In genomic region chr2:207257291-207258190, GRCh38 we compare ENCODE assay signal across 11 cellular contexts.
DNase-seq lines count a peak whose midpoint lies in the region; ATAC-seq and TF ChIP-seq lines count a peak whose summit lies in the region.
"Had no signal": no experiment of that assay in that cellular context is flagged by ENCODE, and none has a peak within 500 bp of the region (broad histone marks: within the 10 kb centered on the region; RNA-seq: fewer than 3 reads in every experiment).

No MANE protein-coding gene starts in this region.

- no peak overlapping the region for H3K4me3 ChIP-seq in hepatocyte
- H3K4me3 ChIP-seq: gastrocnemius medialis had no signal

- H3K9me2 ChIP-seq in hepatocyte (replicated peaks; ENCODE audit: insufficient read depth) = no peaks in the 10 kb centered on the region

- H2AFZ ChIP-seq in hepatocyte = no peak overlapping the region

- DNase-seq in DMS153 (lab: John Stamatoyannopoulos, UW) (peak; percentile 56), DMS153 treated with DMSO at 0.1 percent for 48 hours (lab: John Stamatoyannopoulos, UW; ENCODE audit: unreplicated experiment) (no peak), hepatocyte (ENCODE audit: low spot score) (no peak), superior temporal gyrus (ENCODE audit: extremely low spot score) (peak; percentile 33)
- DNase-seq in activated T-cell treated with anti-CD3 and anti-CD28 coated beads, Interleukin-2, amount 50 U/mL, for 1 hour = no peak
- DNase-seq: activated CD8-positive, alpha-beta memory T cell treated with anti-CD3 and anti-CD28 coated beads, Interleukin-2, amount 10 ng/mL, durations not matched to agents 7 days and 5 days; stimulated activated CD4-positive, alpha-beta T cell treated with anti-CD3 and anti-CD28 coated beads, Interleukin-2, amount 100 ng/mL, for 24 hours had no signal

- 57% methylated on average over 9 of the region's 9 CpGs for WGBS in hepatocyte (ENCODE audit: low lambda C conversion rate, missing lambda C conversion rate)

- peaks cover 19% of the 10 kb centered on the region for H3K4me1 ChIP-seq in hepatocyte (ENCODE audit: insufficient read depth)

- H3K4me2 ChIP-seq in hepatocyte = no peak overlapping the region

- ATAC-seq in GM18907 (IDR thresholded peaks at IDR 0.05; ENCODE audit: unreplicated experiment) = no peak
- ATAC-seq in GM19455 (IDR thresholded peaks at IDR 0.05; ENCODE audit: unreplicated experiment) = no peak
- ATAC-seq: activated CD8-positive, alpha-beta memory T cell treated with anti-CD3 and anti-CD28 coated beads, Interleukin-2, amount 10 ng/mL, durations not matched to agents 7 days and 5 days had no signal

- peaks cover 6% of the 10 kb centered on the region for H3K27me3 ChIP-seq in hepatocyte
- H3K27me3 ChIP-seq: gastrocnemius medialis had no signal

- TF ChIP-seq CTCF in VCaP (conservative IDR thresholded peaks at IDR 0.05) (no peak), hepatocyte (IDR thresholded peaks at IDR 0.05; ENCODE audit: poor library complexity) (no peak)

- peak overlapping the region; percentile 78 for H3K27ac ChIP-seq in VCaP
- H3K27ac ChIP-seq in hepatocyte = peak overlapping the region; percentile 20

- no peaks in the 10 kb centered on the region for H3K9me3 ChIP-seq in hepatocyte (ENCODE audit: low read depth)
- H3K9me3 ChIP-seq: gastrocnemius medialis had no signal

- H4K20me1 ChIP-seq in hepatocyte (ENCODE audit: insufficient read depth, poor library complexity, severe bottlenecking) = no peaks in the 10 kb centered on the region

- H3K79me2 ChIP-seq in hepatocyte = no peaks in the 10 kb centered on the region

- no peaks in the 10 kb centered on the region for H3K36me3 ChIP-seq in hepatocyte (replicated peaks; ENCODE audit: insufficient read depth, low read depth)
- H3K36me3 ChIP-seq: gastrocnemius medialis had no signal

Comparison
In these comparisons a context has a peak if more than half of its experiments do, and no peak if none do; other contexts are left out.
1. DNase-seq: peak in DMS153 (single experiment) and superior temporal gyrus (single experiment); none in DMS153 treated with DMSO at 0.1 percent for 48 hours (single experiment), hepatocyte (single experiment) and activated T-cell treated with anti-CD3 and anti-CD28 coated beads, Interleukin-2, amount 50 U/mL, for 1 hour (single experiment).